In the genomic region with DNA sequence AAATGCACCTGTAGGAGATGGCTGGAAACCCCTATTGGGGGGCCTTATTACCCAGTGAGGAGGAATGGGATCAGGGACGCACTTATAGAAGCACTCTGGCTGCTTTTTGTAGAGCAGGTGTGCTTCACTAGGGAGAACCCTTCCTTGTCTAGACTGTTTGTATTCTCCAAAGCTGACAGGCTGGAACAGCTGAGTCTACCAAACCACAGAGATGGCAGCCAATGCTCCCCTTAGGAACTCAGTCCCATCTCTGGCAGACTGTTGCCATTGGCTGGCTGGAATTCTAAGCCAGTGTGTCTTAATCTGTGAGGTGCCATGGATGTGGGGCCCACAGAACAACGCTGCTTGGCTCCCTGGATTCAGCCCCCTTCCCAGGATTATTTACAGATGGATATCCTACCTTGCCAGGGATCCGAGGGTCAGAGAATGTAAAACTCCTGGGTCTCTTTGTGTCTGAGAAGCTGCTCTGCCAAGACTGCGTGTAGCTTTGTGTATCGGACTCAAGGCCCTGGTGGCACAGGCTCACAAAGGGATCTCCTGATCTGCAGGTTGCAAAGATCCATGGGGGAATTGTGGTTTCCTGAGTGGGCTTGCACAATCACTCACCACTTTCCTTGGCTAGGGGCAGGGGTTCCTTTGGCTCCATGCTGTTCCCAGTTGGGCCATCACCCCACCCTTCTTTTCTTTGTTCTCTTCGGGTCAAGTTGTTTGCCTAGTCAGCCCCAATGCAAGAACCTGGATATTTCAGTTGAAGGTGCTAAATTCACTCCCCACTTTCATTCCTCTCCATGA, we compare ENCODE assay signal across 33 cellular contexts.
"Had no signal": no experiment of that assay in that cellular context is flagged by ENCODE, and none has a peak within 500 bp of the region (broad histone marks: within the 10 kb centered on the region; RNA-seq: fewer than 3 reads in every experiment).

No MANE protein-coding gene starts in this region.

- H3K4me1 Mint-ChIP-seq: activated CD4-positive, alpha-beta T cell treated with anti-CD3 and anti-CD28 coated beads for 36 hours; activated CD4-positive, alpha-beta T cell treated with anti-CD3 and anti-CD28 coated beads, Interleukin-2, amount 10 ng/mL, durations not matched to agents 7 days and 5 days; WTC11 had no signal

- ATAC-seq: activated CD4-positive, alpha-beta T cell treated with anti-CD3 and anti-CD28 coated beads for 36 hours; activated CD4-positive, CD25-positive, alpha-beta regulatory T cell treated with anti-CD3 and anti-CD28 coated beads, Interleukin-2, amount 50 U/mL, for 24 hours; activated CD8-positive, alpha-beta T cell treated with anti-CD3 and anti-CD28 coated beads, Interleukin-2, amount 10 ng/mL, durations not matched to agents 7 days and 5 days; activated naive CD4-positive, alpha-beta T cell treated with anti-CD3 and anti-CD28 coated beads, Interleukin-2, amount 50 U/mL, for 72 hours; Panc1; SK-N-SH treated with all-trans-retinoic acid at 6 μM for 48 hours; WTC11 had no signal

- H3K9me3 Mint-ChIP-seq: activated CD4-positive, alpha-beta T cell treated with anti-CD3 and anti-CD28 coated beads, Interleukin-2, amount 10 ng/mL, durations not matched to agents 7 days and 5 days had no signal

- H3K4me3 Mint-ChIP-seq: activated CD4-positive, alpha-beta T cell treated with anti-CD3 and anti-CD28 coated beads for 36 hours; activated CD4-positive, alpha-beta T cell treated with anti-CD3 and anti-CD28 coated beads, Interleukin-2, amount 10 ng/mL, durations not matched to agents 7 days and 5 days; activated CD8-positive, alpha-beta T cell treated with anti-CD3 and anti-CD28 coated beads, Interleukin-2, amount 10 ng/mL, durations not matched to agents 7 days and 5 days; activated naive CD4-positive, alpha-beta T cell treated with anti-CD3 and anti-CD28 coated beads for 36 hours; activated T-cell treated with anti-CD3 and anti-CD28 coated beads, Interleukin-2, amount 50 U/mL, for 24 hours; WTC11 had no signal

- DNase-seq: activated CD4-positive, alpha-beta T cell treated with anti-CD3 and anti-CD28 coated beads for 36 hours; activated CD4-positive, alpha-beta T cell treated with anti-CD3 and anti-CD28 coated beads, Interleukin-2, amount 10 ng/mL, durations not matched to agents 7 days and 5 days; activated CD4-positive, alpha-beta T cell treated with anti-CD3 and anti-CD28 coated beads, Interleukin-2, amount 50 U/mL, for 48 hours; activated CD8-positive, alpha-beta T cell treated with anti-CD3 and anti-CD28 coated beads, Interleukin-2, amount 10 ng/mL, durations not matched to agents 7 days and 5 days; activated gamma-delta T cell treated with Interleukin-2 at 50 U/mL for 16 hours; activated naive CD4-positive, alpha-beta T cell treated with anti-CD3 and anti-CD28 coated beads for 36 hours; activated T-cell treated with anti-CD3 and anti-CD28 coated beads, Interleukin-2, amount 50 U/mL, for 24 hours; amniotic stem cell; aorta; brain microvascular endothelial cell; central memory CD4-positive, alpha-beta T cell; Kasumi-1; KG1; MM.1S; MV-4-11; NCI-H1092 treated with DMSO at 0.1 percent for 48 hours; NCI-H1417; NCI-H146; NCI-H187; NCI-H2029 treated with DMSO at 0.1 percent for 48 hours; NCI-H2171 treated with DMSO at 0.1 percent for 48 hours; NCI-H2227 treated with DMSO at 0.1 percent for 48 hours; NCI-H446 treated with DMSO at 0.1 percent for 48 hours; NCI-H524; NCI-H69; NCI-H82; SHP77; T1000 had no signal

- H3K36me3 Mint-ChIP-seq: WTC11 had no signal

- H3K27ac Mint-ChIP-seq: activated CD4-positive, alpha-beta T cell treated with anti-CD3 and anti-CD28 coated beads for 36 hours; activated CD4-positive, alpha-beta T cell treated with anti-CD3 and anti-CD28 coated beads, Interleukin-2, amount 10 ng/mL, durations not matched to agents 7 days and 5 days; activated CD8-positive, alpha-beta T cell treated with anti-CD3 and anti-CD28 coated beads, Interleukin-2, amount 10 ng/mL, durations not matched to agents 7 days and 5 days; activated naive CD4-positive, alpha-beta T cell treated with anti-CD3 and anti-CD28 coated beads for 36 hours; activated naive CD4-positive, alpha-beta T cell treated with anti-CD3 and anti-CD28 coated beads, Interleukin-2, amount 50 U/mL, for 72 hours; activated T-cell treated with anti-CD3 and anti-CD28 coated beads, Interleukin-2, amount 50 U/mL, for 24 hours; WTC11 had no signal
